12 cellular contexts compared by ENCODE assay signal in the genomic region with DNA sequence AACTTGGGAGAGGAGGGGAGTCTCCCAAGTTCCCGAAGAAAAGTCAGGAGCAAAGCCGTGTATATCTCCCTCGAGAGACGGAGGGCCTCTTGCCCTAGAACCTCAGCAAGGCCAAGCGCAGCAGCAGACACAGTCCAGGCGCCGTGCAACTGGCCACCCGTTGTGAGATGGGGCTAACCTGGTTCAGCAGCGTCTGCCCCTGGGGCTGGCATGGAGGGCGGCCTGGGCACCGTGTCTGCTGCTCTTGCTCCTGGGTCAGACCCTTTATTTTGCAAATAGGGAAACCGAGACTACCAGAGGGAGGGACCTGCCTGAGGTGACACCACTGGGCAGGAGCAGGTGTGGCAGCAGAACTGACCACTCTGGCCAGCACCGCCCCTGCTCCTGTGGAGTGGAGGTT. TPM values are rescaled to one million over a fixed set of nuclear protein-coding genes. Genes with fewer than 3 reads are reported as not detected.
DNase-seq lines count a peak whose midpoint lies in the region; ATAC-seq and TF ChIP-seq lines count a peak whose summit lies in the region.
"Had no signal": no experiment of that assay in that cellular context is flagged by ENCODE, and none has a peak within 500 bp of the region (broad histone marks: within the 10 kb centered on the region; RNA-seq: fewer than 3 reads in every experiment).

No MANE protein-coding gene starts in this region.

- no peak overlapping the region for H3K18ac ChIP-seq in neuronal stem cell (ENCODE audit: low read length)

- no peak overlapping the region for H2BK15ac ChIP-seq in neuronal stem cell (ENCODE audit: low read length)

- no peaks in the 10 kb centered on the region for H3K27me3 ChIP-seq in heart left ventricle
- no peaks in the 10 kb centered on the region for H3K27me3 ChIP-seq in H7 (ENCODE audit: control insufficient read depth, insufficient read depth, low read length)
- no peaks in the 10 kb centered on the region for H3K27me3 ChIP-seq in dorsolateral prefrontal cortex
- no peaks in the 10 kb centered on the region for H3K27me3 ChIP-seq in neuronal stem cell (ENCODE audit: control insufficient read depth in 3 of 3, insufficient read depth in 3 of 3, low read depth in 1 of 3, low read length in 3 of 3)
- H3K27me3 ChIP-seq: BLaER1 had no signal

- H2AK5ac ChIP-seq in neuronal stem cell (ENCODE audit: low read depth, low read length) = no peak overlapping the region

- no peak overlapping the region for H3K9ac ChIP-seq in neuronal stem cell (ENCODE audit: low read depth, low read length, poor library complexity)
- H3K9ac ChIP-seq: BLaER1, GM23248 had no signal

- WGBS in heart left ventricle, 4 donors = 70 to 91% (median 80%) methylated on average over 4 to 13 of the region's 13 CpGs
- WGBS in neuronal stem cell (ENCODE audit: extremely low coverage in 2 of 2, insufficient read length in 2 of 2, insufficient replicate concordance in 1 of 2), 2 donors = no CpG with 5 or more reads among the region's 13 CpGs

- no peak for TF ChIP-seq POLR2A in heart left ventricle (IDR thresholded peaks at IDR 0.05)

- H3K36me3 ChIP-seq in heart left ventricle (peaks cover 4 to 100% (median 95%) of the 10 kb centered on the region in 9 donors), H7 (replicated peaks; ENCODE audit: control insufficient read depth, insufficient read depth, low read length) (peaks cover 63% of the 10 kb centered on the region), neuronal stem cell (replicated peaks in 1 of 2; ENCODE audit: control insufficient read depth in 2 of 2, insufficient read depth in 2 of 2, low read length in 2 of 2) (peaks cover 84 to 99% of the 10 kb centered on the region in 2 donors)

- H3K9me3 ChIP-seq in heart left ventricle = no peaks in the 10 kb centered on the region
- H3K9me3 ChIP-seq in neuronal stem cell (replicated peaks in 1 of 2; ENCODE audit: control insufficient read depth in 2 of 2, insufficient read depth in 1 of 2, low read depth in 1 of 2, low read length in 2 of 2) = no peaks in the 10 kb centered on the region
- H3K9me3 ChIP-seq: BLaER1 had no signal

- TF ChIP-seq CTCF in heart left ventricle (IDR thresholded peaks at IDR 0.05) (no peak), dorsolateral prefrontal cortex (IDR thresholded peaks at IDR 0.05 in 54 of 56, conservative IDR thresholded peaks at IDR 0.05 in 2 of 56; ENCODE audit: low read depth in 1 of 56, partially characterized antibody in 56 of 56) (no peak)

- H2BK12ac ChIP-seq in neuronal stem cell (ENCODE audit: low read length) = no peak overlapping the region

- no peak overlapping the region for H2AFZ ChIP-seq in neuronal stem cell (ENCODE audit: low read length)
- H2AFZ ChIP-seq: GM23248 had no signal

- H3K4me2 ChIP-seq in neuronal stem cell (ENCODE audit: insufficient read depth, low read length, poor library complexity, severe bottlenecking) = no peak overlapping the region
- H3K4me2 ChIP-seq: BLaER1 had no signal

- no peak overlapping the region for H2BK120ac ChIP-seq in neuronal stem cell (ENCODE audit: low read depth, low read length)

- H3K14ac ChIP-seq in neuronal stem cell (ENCODE audit: low read length) = no peak overlapping the region

- ATAC-seq in heart left ventricle (peak in 3 of 4 donors; percentile 1 to 8 (median 5)), Right ventricle myocardium inferior (no peak)

- H3K4ac ChIP-seq in neuronal stem cell (ENCODE audit: low read length) = no peak overlapping the region

- H4K8ac ChIP-seq in neuronal stem cell (ENCODE audit: low read depth, low read length) = no peak overlapping the region

- H3K4me3 ChIP-seq in heart left ventricle (no peak overlapping the region), H7 (ENCODE audit: insufficient read depth, low read depth, low read length) (no peak overlapping the region), dorsolateral prefrontal cortex (no peak overlapping the region), neuronal stem cell (ENCODE audit: low read length in 2 of 2) (no peak overlapping the region)
- H3K4me3 ChIP-seq: BLaER1, GM23248 had no signal

- H3K4me1 ChIP-seq in heart left ventricle = peaks cover 0 to 24% (median 8%) of the 10 kb centered on the region in 12 donors
- H3K4me1 ChIP-seq in neuronal stem cell (ENCODE audit: control insufficient read depth in 2 of 2, insufficient read depth in 1 of 2, low read depth in 1 of 2, low read length in 2 of 2) = no peaks in the 10 kb centered on the region
- H3K4me1 ChIP-seq: BLaER1 had no signal

- H3K79me1 ChIP-seq in neuronal stem cell (ENCODE audit: low read depth, low read length) = peaks cover 13% of the 10 kb centered on the region

- no peak overlapping the region for H4K91ac ChIP-seq in neuronal stem cell (ENCODE audit: low read depth, low read length, poor library complexity)

- intact Hi-C loops in heart left ventricle (cut with DNase I) = no loop called here
- intact Hi-C loops in Right ventricle myocardium inferior (cut with DNase I) = no loop called here
- intact Hi-C loops in dorsolateral prefrontal cortex (cut with DNase I) = no loop called here

- H3K23ac ChIP-seq in neuronal stem cell (ENCODE audit: low read depth, low read length, poor library complexity) = peak overlapping the region; percentile 48

- no peak overlapping the region for H2BK5ac ChIP-seq in neuronal stem cell (ENCODE audit: low read length)

- DNase-seq in heart left ventricle (no peak), Right ventricle myocardium inferior (ENCODE audit: missing footprints) (no peak), H7 (peak; percentile 44), dorsolateral prefrontal cortex (no peak), neuronal stem cell (ENCODE audit: low spot score) (no peak), glomerular visceral epithelial cell (ENCODE audit: extremely low spot score) (no peak), NK-92 (lab: John Stamatoyannopoulos, UW; ENCODE audit: unreplicated experiment) (no peak)
- DNase-seq: AML-193, DMS53, GF-D8, GM23248 had no signal

- H3K27ac ChIP-seq in heart left ventricle (peak overlapping the region in 6 of 12 donors; percentile 25 to 64 (median 46)), dorsolateral prefrontal cortex (peak overlapping the region in 41 of 59 donors; percentile 1 to 81 (median 52)), neuronal stem cell (replicated peaks; ENCODE audit: low read length) (no peak overlapping the region)
- H3K27ac ChIP-seq: BLaER1, GM23248 had no signal

RNA-seq across cellular contexts. Expression of gene ATP5MF, which starts 13.4 kb away (rescaled TPM):
- total RNA-seq in heart left ventricle (1,000 to 10,000 TPM in 2 of 9 donors, 100 to 1,000 TPM in 7; 579 to 6,117 (median 707) TPM), Right ventricle myocardium inferior (961 TPM), dorsolateral prefrontal cortex (100 to 1,000 TPM; 128 to 423 (median 260) TPM)
- 1,000 to 10,000 TPM; 2,714 to 5,384 TPM for polyA plus RNA-seq in heart left ventricle
- 668 and 694 TPM in 2 replicates for total RNA-seq in H7 (2014; rRNA removed; shearing (Covaris generic))
- polyA plus RNA-seq in neuronal stem cell (2013, experiment 1 of 2) = 640 TPM
- 634 TPM for polyA plus RNA-seq in neuronal stem cell (2013, experiment 2 of 2)

RNA-seq across cellular contexts. Expression of gene CPSF4, which starts 13.8 kb away (rescaled TPM):
- total RNA-seq in heart left ventricle (10 to 100 TPM; 12.7 to 24.8 (median 16.4) TPM), Right ventricle myocardium inferior (18.9 TPM), dorsolateral prefrontal cortex (10 to 100 TPM; 31.8 to 83.9 (median 47.3) TPM)
- 10 to 100 TPM; 14.1 to 24.3 TPM for polyA plus RNA-seq in heart left ventricle
- total RNA-seq in H7 (2014; rRNA removed; shearing (Covaris generic)) = 93.5 and 95.1 TPM in 2 replicates
- polyA plus RNA-seq in neuronal stem cell (2013, experiment 1 of 2) = 67.4 TPM
- 65.7 TPM for polyA plus RNA-seq in neuronal stem cell (2013, experiment 2 of 2)

RNA-seq across cellular contexts. Expression of gene PTCD1, which starts 13.9 kb away (rescaled TPM):
- total RNA-seq in heart left ventricle (1 to 10 TPM; 2.1 to 9.0 (median 3.9) TPM), Right ventricle myocardium inferior (3.6 TPM), dorsolateral prefrontal cortex (10 to 100 TPM in 9 of 120 experiments, 1 to 10 TPM in 111; 3.2 to 13.4 (median 6.3) TPM)
- 1 to 10 TPM; 3.3 to 3.7 TPM for polyA plus RNA-seq in heart left ventricle
- total RNA-seq in H7 (2014; rRNA removed; shearing (Covaris generic)) = 11.2 and 13.3 TPM in 2 replicates
- polyA plus RNA-seq in neuronal stem cell (2013, experiment 1 of 2) = 4.5 TPM
- 4.8 TPM for polyA plus RNA-seq in neuronal stem cell (2013, experiment 2 of 2)

RNA-seq across cellular contexts. Expression of gene ZNF789, which starts 20.1 kb away (rescaled TPM):
- total RNA-seq in heart left ventricle (1 to 10 TPM; 2.1 to 5.2 (median 3.2) TPM), Right ventricle myocardium inferior (2.9 TPM), dorsolateral prefrontal cortex (10 to 100 TPM; 11.6 to 35.5 (median 20.6) TPM)
- 1 to 10 TPM; 3.3 to 4.4 TPM for polyA plus RNA-seq in heart left ventricle
- total RNA-seq in H7 (2014; rRNA removed; shearing (Covaris generic)) = 9.9 and 14.9 TPM in 2 replicates
- 9.5 TPM for polyA plus RNA-seq in neuronal stem cell (2013, experiment 1 of 2)
- 10.7 TPM for polyA plus RNA-seq in neuronal stem cell (2013, experiment 2 of 2)

RNA-seq across cellular contexts. Expression of gene BUD31, which starts 43.8 kb away (rescaled TPM):
- 10 to 100 TPM; 26.1 to 63.6 (median 38.9) TPM for total RNA-seq in heart left ventricle
- polyA plus RNA-seq in heart left ventricle = 10 to 100 TPM; 66.7 to 87.8 TPM
- 38.1 TPM for total RNA-seq in Right ventricle myocardium inferior
- total RNA-seq in H7 (2014; rRNA removed; shearing (Covaris generic)) = 74.9 and 78.9 TPM in 2 replicates
- 10 to 100 TPM; 37.0 to 97.8 (median 64.0) TPM for total RNA-seq in dorsolateral prefrontal cortex
- 118 TPM for polyA plus RNA-seq in neuronal stem cell (2013, experiment 1 of 2)
- 113 TPM for polyA plus RNA-seq in neuronal stem cell (2013, experiment 2 of 2)
